17 cellular contexts compared by ENCODE assay signal in the genomic region with DNA sequence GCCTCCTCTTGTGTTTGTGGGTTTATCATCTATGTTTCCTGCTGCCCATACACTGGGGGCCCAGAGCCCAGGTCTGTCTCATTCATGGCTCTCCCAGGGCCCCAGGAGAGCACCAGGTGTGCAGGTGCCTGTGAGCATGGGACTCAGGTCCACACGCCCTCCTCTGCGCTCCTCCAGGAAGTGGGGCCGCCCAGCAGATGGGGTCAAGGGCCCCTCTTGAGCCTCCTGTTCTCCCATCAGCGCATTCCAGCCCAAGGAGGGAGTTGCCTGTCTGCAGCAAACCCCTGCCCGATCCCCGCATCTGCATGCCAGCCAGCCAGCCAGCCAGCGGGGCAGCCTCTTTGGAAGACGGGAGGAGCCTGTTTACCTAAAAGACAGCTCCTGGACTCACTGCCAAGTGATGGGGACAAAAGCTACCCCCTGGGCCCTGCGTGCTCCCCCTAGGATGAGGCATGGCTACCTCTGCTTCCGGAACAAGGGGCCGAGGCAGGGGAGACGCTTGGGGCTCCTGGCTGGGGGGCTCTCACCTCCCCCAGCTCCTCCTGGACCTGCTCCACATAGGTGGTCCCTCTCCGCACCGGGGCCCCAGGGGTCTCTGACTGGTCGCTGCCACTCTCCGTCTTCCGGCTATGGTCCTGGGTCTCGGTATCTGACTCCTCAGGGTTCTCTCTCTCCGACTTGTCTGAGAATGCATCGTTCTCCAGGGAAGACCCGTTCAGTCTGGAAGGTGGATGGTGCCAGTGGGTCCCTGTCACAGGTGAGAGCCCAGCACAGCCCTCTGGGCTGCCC. TPM values are rescaled to one million over a fixed set of nuclear protein-coding genes. Genes with fewer than 3 reads are reported as not detected.
DNase-seq lines count a peak whose midpoint lies in the region; ATAC-seq and TF ChIP-seq lines count a peak whose summit lies in the region.
"Had no signal": no experiment of that assay in that cellular context is flagged by ENCODE, and none has a peak within 500 bp of the region (broad histone marks: within the 10 kb centered on the region; RNA-seq: fewer than 3 reads in every experiment).

No MANE protein-coding gene starts in this region.

- H3K4me2 ChIP-seq in BLaER1, result peak overlapping the region; percentile 65
- H3K4me2 ChIP-seq: KMS-11 had no signal

- H3K9ac ChIP-seq in BLaER1 (no peak overlapping the region), endodermal cell (ENCODE audit: extremely low read depth, low read length, poor library complexity, severe bottlenecking) (no peak overlapping the region)
- H3K9ac ChIP-seq: KMS-11 had no signal

- H3K27ac ChIP-seq in BLaER1 (peak overlapping the region; percentile 45), endodermal cell (ENCODE audit: low read depth, low read length) (no peak overlapping the region)
- H3K27ac ChIP-seq: KMS-11 had no signal

- H3K4me1 ChIP-seq in BLaER1, result peaks cover 71% of the 10 kb centered on the region
- no peaks in the 10 kb centered on the region for H3K4me1 ChIP-seq in endodermal cell (ENCODE audit: control insufficient read depth, insufficient read depth, low read length)

- H3K27me3 ChIP-seq in BLaER1 (no peaks in the 10 kb centered on the region), endodermal cell (ENCODE audit: control insufficient read depth, insufficient read depth, low read length, poor library complexity, severe bottlenecking) (no peaks in the 10 kb centered on the region)

- H3K27me3 Mint-ChIP-seq in endodermal cell (ENCODE audit: insufficient read depth), result peaks cover 9% of the 10 kb centered on the region
- H3K27me3 Mint-ChIP-seq: activated T-cell treated with anti-CD3 and anti-CD28 coated beads, Interleukin-2, amount 50 U/mL, for 24 hours had no signal

- no peak overlapping the region for H3K4me3 ChIP-seq in BLaER1
- H3K4me3 ChIP-seq in endodermal cell (ENCODE audit: low read length), result no peak overlapping the region

- no peak overlapping the region for H3K4me3 Mint-ChIP-seq in endodermal cell
- H3K4me3 Mint-ChIP-seq: activated T-cell treated with anti-CD3 and anti-CD28 coated beads, Interleukin-2, amount 50 U/mL, for 24 hours; T-cell had no signal

- H4K20me1 ChIP-seq in BLaER1, result no peaks in the 10 kb centered on the region

- 90 to 96% methylated on average over 13 to 21 of the region's 21 CpGs for WGBS in endodermal cell (ENCODE audit: insufficient coverage in 1 of 2, insufficient read length in 1 of 2), 2 experiments

- no peak overlapping the region for H3K27ac Mint-ChIP-seq in endodermal cell
- H3K27ac Mint-ChIP-seq: activated T-cell treated with anti-CD3 and anti-CD28 coated beads, Interleukin-2, amount 50 U/mL, for 24 hours; T-cell had no signal

- peaks cover 21% of the 10 kb centered on the region for H3K9me3 Mint-ChIP-seq in endodermal cell
- H3K9me3 Mint-ChIP-seq: activated T-cell treated with anti-CD3 and anti-CD28 coated beads, Interleukin-2, amount 50 U/mL, for 24 hours; T-cell had no signal

- ATAC-seq in omental fat pad (ENCODE audit: low FRiP score), result no peak
- ATAC-seq: T-cell had no signal

- H3K4me1 Mint-ChIP-seq in endodermal cell, result no peaks in the 10 kb centered on the region

- H3K36me3 Mint-ChIP-seq in endodermal cell (ENCODE audit: low read depth), result peaks cover 7% of the 10 kb centered on the region
- H3K36me3 Mint-ChIP-seq: T-cell had no signal

- DNase-seq in COR-L47 (lab: John Stamatoyannopoulos, UW), result peak; percentile 45
- peak; percentile 58 for DNase-seq in endodermal cell
- peak; percentile 19 for DNase-seq in omental fat pad (ENCODE audit: low spot score)
- DNase-seq in anterior cingulate cortex (lab: John Stamatoyannopoulos, UW), result no peak
- no peak for DNase-seq in dermis blood vessel endothelial cell
- no peak for DNase-seq in stimulated activated CD4-positive, alpha-beta T cell treated with anti-CD3 and anti-CD28 coated beads, Interleukin-2, amount 100 ng/mL, for 24 hours
- DNase-seq: activated naive CD4-positive, alpha-beta T cell treated with anti-CD3 and anti-CD28 coated beads, Interleukin-2, amount 50 U/mL, for 16 hours; activated T-cell treated with anti-CD3 and anti-CD28 coated beads, Interleukin-2, amount 50 U/mL, for 24 hours; Calu3; midbrain; NCI-H1092; NCI-H2081 treated with DMSO at 0.1 percent for 48 hours; NCI-H510A treated with DMSO at 0.1 percent for 48 hours; SHP77 had no signal

- H3K36me3 ChIP-seq in BLaER1 (peaks cover 23% of the 10 kb centered on the region), endodermal cell (ENCODE audit: control insufficient read depth, insufficient read depth, low read length) (no peaks in the 10 kb centered on the region)

- H3K9me3 ChIP-seq in BLaER1 (peaks cover 1% of the 10 kb centered on the region; the same call in 1 of the 2 replicates), endodermal cell (ENCODE audit: control insufficient read depth, low read length) (peaks cover 9% of the 10 kb centered on the region)

- TF ChIP-seq CTCF in endodermal cell (conservative IDR thresholded peaks at IDR 0.05) (no peak), omental fat pad (IDR thresholded peaks at IDR 0.05) (no peak)

RNA-seq across cellular contexts. Expression of gene CARS1, which starts 49.7 kb away (rescaled TPM):
- total RNA-seq in endodermal cell (10 to 100 TPM; 48.0 to 52.8 TPM), omental fat pad (10 to 100 TPM; 40.6 to 69.7 (median 57.8) TPM), dermis blood vessel endothelial cell (40.7 and 46.0 TPM in 2 replicates)
- 59.6 TPM for polyA plus RNA-seq in endodermal cell (2013, experiment 1 of 2)
- polyA plus RNA-seq in endodermal cell (2013, experiment 2 of 2), result 35.9 TPM

RNA-seq across cellular contexts. Expression of gene OSBPL5, which starts 58.2 kb away (rescaled TPM):
- total RNA-seq in endodermal cell (1 to 10 TPM; 1.2 to 4.8 TPM), omental fat pad (10 to 100 TPM; 14.1 to 67.6 (median 31.8) TPM), dermis blood vessel endothelial cell (74.9 and 110 TPM in 2 replicates)
- polyA plus RNA-seq in endodermal cell (2013, experiment 1 of 2), result 15.4 TPM
- 16.4 TPM for polyA plus RNA-seq in endodermal cell (2013, experiment 2 of 2)

Comparison
In these comparisons a context has a peak if more than half of its experiments do, and no peak if none do; other contexts are left out.
1. DNase-seq: peak in COR-L47 (single experiment), endodermal cell (single experiment) and omental fat pad (single experiment); none in anterior cingulate cortex (0 of 58), dermis blood vessel endothelial cell (single experiment) and stimulated activated CD4-positive, alpha-beta T cell treated with anti-CD3 and anti-CD28 coated beads, Interleukin-2, amount 100 ng/mL, for 24 hours (0 of 2).